ENCODE assay signal across 18 cellular contexts in the genomic region with DNA sequence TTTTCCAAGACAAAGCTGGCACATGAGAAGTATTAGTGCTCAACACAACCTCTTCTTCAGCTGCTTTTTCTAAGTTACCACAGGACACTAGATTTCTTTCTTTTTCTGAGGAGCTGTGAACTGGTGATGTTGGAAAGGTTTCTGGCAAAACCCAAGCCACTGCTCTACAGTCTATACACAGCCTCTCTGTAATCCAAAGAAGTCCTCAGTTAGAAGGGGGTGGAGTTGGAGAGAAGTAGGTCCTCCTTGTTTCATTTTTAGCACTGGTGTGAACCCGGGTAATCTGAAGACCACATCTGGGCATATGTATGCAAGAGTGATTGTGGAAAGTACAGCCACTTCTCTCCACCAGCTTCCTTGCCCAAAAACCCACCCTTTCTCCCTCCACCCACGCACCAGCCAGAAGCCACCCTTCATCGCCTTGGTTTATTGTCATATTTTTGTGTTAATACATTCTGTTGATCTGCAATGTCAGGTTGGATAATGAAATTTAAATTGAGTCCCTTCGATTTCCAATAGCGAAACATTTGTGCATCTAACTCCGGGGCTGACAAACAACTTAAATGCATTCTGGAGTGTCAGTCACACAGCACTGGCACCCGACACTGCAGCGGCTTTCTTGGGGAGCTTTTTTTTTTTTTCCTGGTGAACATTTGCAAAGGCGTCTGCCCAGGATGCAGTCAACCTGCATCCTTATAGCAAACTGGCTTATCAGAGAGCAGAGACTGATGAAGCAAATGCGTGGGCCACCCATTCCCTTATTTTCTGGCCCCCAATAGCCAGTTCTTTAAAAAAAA.
DNase-seq lines count a peak whose midpoint lies in the region; ATAC-seq and TF ChIP-seq lines count a peak whose summit lies in the region.
"Had no signal": no experiment of that assay in that cellular context is flagged by ENCODE, and none has a peak within 500 bp of the region (broad histone marks: within the 10 kb centered on the region; RNA-seq: fewer than 3 reads in every experiment).

No MANE protein-coding gene starts in this region.

- H3K4me1 ChIP-seq in mesodermal cell (ENCODE audit: control insufficient read depth, insufficient read depth, low read length, poor library complexity, severe bottlenecking) (no peaks in the 10 kb centered on the region), skeletal muscle tissue (ENCODE audit: control insufficient read depth in 3 of 3, insufficient read depth in 3 of 3, low read length in 3 of 3) (no peaks in the 10 kb centered on the region), upper lobe of left lung (peaks cover 5 to 17% (median 11%) of the 10 kb centered on the region in 4 donors), suprapubic skin (peaks cover 8% of the 10 kb centered on the region)
- H3K4me1 ChIP-seq: left lung had no signal

- TF ChIP-seq EP300 in upper lobe of left lung (IDR thresholded peaks at IDR 0.05): no peak
- TF ChIP-seq EP300 in suprapubic skin (IDR thresholded peaks at IDR 0.05): no peak

- H3K36me3 ChIP-seq in mesodermal cell (ENCODE audit: control insufficient read depth, insufficient read depth, low read length) (no peaks in the 10 kb centered on the region), skeletal muscle tissue (ENCODE audit: control insufficient read depth in 3 of 3, insufficient read depth in 3 of 3, low read length in 3 of 3) (no peaks in the 10 kb centered on the region), upper lobe of left lung (no peaks in the 10 kb centered on the region), suprapubic skin (no peaks in the 10 kb centered on the region)
- H3K36me3 ChIP-seq: BLaER1 treated with 17β-estradiol and CSF1 and Interleukin-3, amounts not matched to agents 10 nM and 100 nM; brain microvascular endothelial cell; left lung; thyroid gland had no signal

- peak overlapping the region; percentile 69 for H3K27ac ChIP-seq in cingulate gyrus (ENCODE audit: low read depth, low read length)
- H3K27ac ChIP-seq in mesodermal cell (ENCODE audit: low read depth, low read length, severe bottlenecking): no peak overlapping the region
- H3K27ac ChIP-seq in skeletal muscle tissue (ENCODE audit: low read depth, low read length): no peak overlapping the region
- H3K27ac ChIP-seq in upper lobe of left lung: no peak overlapping the region
- no peak overlapping the region for H3K27ac ChIP-seq in suprapubic skin
- H3K27ac ChIP-seq: brain microvascular endothelial cell, left lung, thyroid gland had no signal

- no peak for ATAC-seq in upper lobe of left lung (ENCODE audit: low FRiP score in 2 of 2)
- no peak for ATAC-seq in HG02938 (IDR thresholded peaks at IDR 0.05; ENCODE audit: unreplicated experiment)
- ATAC-seq in HG02884 (IDR thresholded peaks at IDR 0.05; ENCODE audit: unreplicated experiment): no peak
- ATAC-seq: left lung, natural killer cell had no signal

- no peak for DNase-seq in upper lobe of left lung
- no peak for DNase-seq in suprapubic skin (ENCODE audit: low spot score in 2 of 2)
- DNase-seq: activated CD4-positive, alpha-beta T cell treated with anti-CD3 and anti-CD28 coated beads, Interleukin-2, amount 10 ng/mL, durations not matched to agents 7 days and 5 days; activated naive CD4-positive, alpha-beta T cell treated with anti-CD3 and anti-CD28 coated beads for 36 hours; brain microvascular endothelial cell; effector CD4-positive, alpha-beta T cell; left lung; natural killer cell; NCI-H1694; stimulated activated CD4-positive, alpha-beta T cell treated with anti-CD3 and anti-CD28 coated beads, Interleukin-2, amount 100 ng/mL, for 48 hours; thyroid gland had no signal

- TF ChIP-seq POLR2A in upper lobe of left lung (IDR thresholded peaks at IDR 0.05): no peak
- no peak for TF ChIP-seq POLR2A in suprapubic skin (IDR thresholded peaks at IDR 0.05)

- H3K27me3 ChIP-seq in skeletal muscle tissue (ENCODE audit: control insufficient read depth in 3 of 3, insufficient read depth in 3 of 3, low read length in 3 of 3) (peaks cover 0 to 7% (median 6%) of the 10 kb centered on the region in 3 donors), upper lobe of left lung (no peaks in the 10 kb centered on the region), suprapubic skin (peaks cover 8% of the 10 kb centered on the region)
- H3K27me3 ChIP-seq: BLaER1 treated with 17β-estradiol and CSF1 and Interleukin-3, amounts not matched to agents 10 nM and 100 nM; brain microvascular endothelial cell; thyroid gland had no signal

- no peak for TF ChIP-seq CTCF in upper lobe of left lung (IDR thresholded peaks at IDR 0.05)
- TF ChIP-seq CTCF in suprapubic skin (IDR thresholded peaks at IDR 0.05): no peak

- 70 to 79% methylated on average over 5 to 6 of the region's 10 CpGs for WGBS in mesodermal cell (ENCODE audit: insufficient coverage in 2 of 2), 2 experiments
- 61 to 72% methylated on average over 10 of the region's 10 CpGs for WGBS in upper lobe of left lung, 2 donors
- WGBS in suprapubic skin: 70% methylated on average over 10 of the region's 10 CpGs

- H3K9ac ChIP-seq in skeletal muscle tissue (ENCODE audit: low read depth in 1 of 3, low read length in 3 of 3): peak overlapping the region in 1 of 3 donors; percentile 4

- H3K9me3 ChIP-seq in mesodermal cell (ENCODE audit: control insufficient read depth, low read length): no peaks in the 10 kb centered on the region
- no peaks in the 10 kb centered on the region for H3K9me3 ChIP-seq in skeletal muscle tissue (ENCODE audit: control insufficient read depth in 3 of 3, low read length in 3 of 3)
- no peaks in the 10 kb centered on the region for H3K9me3 ChIP-seq in upper lobe of left lung
- no peaks in the 10 kb centered on the region for H3K9me3 ChIP-seq in suprapubic skin
- H3K9me3 ChIP-seq: left lung, thyroid gland had no signal

- H3K4me3 ChIP-seq in mesodermal cell (ENCODE audit: extremely low read depth, insufficient read depth, low read length, poor library complexity, severe bottlenecking): peak overlapping the region; percentile 16
- H3K4me3 ChIP-seq in skeletal muscle tissue (ENCODE audit: low read length in 3 of 3): peak overlapping the region in 2 of 3 donors; percentile 7 to 35
- H3K4me3 ChIP-seq in upper lobe of left lung: no peak overlapping the region
- no peak overlapping the region for H3K4me3 ChIP-seq in suprapubic skin
- H3K4me3 ChIP-seq: BLaER1 treated with 17β-estradiol and CSF1 and Interleukin-3, amounts not matched to agents 10 nM and 100 nM; thyroid gland had no signal

TF ChIP-seq in PFSK-1, 5 proteins besides CTCF, POLR2A, EP300 and RAD21:
- TF ChIP-seq SIN3A (IDR thresholded peaks at IDR 0.05; ENCODE audit: borderline replicate concordance, insufficient read depth, low read length): peak; percentile 39; the same call in 1 of the 2 replicates
- TF ChIP-seq TAF1 (IDR thresholded peaks at IDR 0.05; ENCODE audit: borderline replicate concordance, insufficient read depth, low read length): no peak
- peak; percentile 22; the same call in 1 of the 2 replicates for TF ChIP-seq POLR2AphosphoS5 (IDR thresholded peaks at IDR 0.05; ENCODE audit: low read depth, low read length)
- TF ChIP-seq, protein P1, sequence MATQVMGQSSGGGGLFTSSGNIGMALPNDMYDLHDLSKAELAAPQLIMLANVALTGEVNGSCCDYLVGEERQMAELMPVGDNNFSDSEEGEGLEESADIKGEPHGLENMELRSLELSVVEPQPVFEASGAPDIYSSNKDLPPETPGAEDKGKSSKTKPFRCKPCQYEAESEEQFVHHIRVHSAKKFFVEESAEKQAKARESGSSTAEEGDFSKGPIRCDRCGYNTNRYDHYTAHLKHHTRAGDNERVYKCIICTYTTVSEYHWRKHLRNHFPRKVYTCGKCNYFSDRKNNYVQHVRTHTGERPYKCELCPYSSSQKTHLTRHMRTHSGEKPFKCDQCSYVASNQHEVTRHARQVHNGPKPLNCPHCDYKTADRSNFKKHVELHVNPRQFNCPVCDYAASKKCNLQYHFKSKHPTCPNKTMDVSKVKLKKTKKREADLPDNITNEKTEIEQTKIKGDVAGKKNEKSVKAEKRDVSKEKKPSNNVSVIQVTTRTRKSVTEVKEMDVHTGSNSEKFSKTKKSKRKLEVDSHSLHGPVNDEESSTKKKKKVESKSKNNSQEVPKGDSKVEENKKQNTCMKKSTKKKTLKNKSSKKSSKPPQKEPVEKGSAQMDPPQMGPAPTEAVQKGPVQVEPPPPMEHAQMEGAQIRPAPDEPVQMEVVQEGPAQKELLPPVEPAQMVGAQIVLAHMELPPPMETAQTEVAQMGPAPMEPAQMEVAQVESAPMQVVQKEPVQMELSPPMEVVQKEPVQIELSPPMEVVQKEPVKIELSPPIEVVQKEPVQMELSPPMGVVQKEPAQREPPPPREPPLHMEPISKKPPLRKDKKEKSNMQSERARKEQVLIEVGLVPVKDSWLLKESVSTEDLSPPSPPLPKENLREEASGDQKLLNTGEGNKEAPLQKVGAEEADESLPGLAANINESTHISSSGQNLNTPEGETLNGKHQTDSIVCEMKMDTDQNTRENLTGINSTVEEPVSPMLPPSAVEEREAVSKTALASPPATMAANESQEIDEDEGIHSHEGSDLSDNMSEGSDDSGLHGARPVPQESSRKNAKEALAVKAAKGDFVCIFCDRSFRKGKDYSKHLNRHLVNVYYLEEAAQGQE (IDR thresholded peaks at IDR 0.05; ENCODE audit: insufficient read depth in 1 of 2, low read depth in 2 of 2, low read length in 2 of 2): no peak

Comparison
In these comparisons a context has a peak if more than half of its experiments do, and no peak if none do; other contexts are left out.
1. H3K4me3 ChIP-seq: peak in mesodermal cell (single experiment) and skeletal muscle tissue (2 of 3); none in upper lobe of left lung (0 of 4) and suprapubic skin (single experiment).